ENCODE assay signal across 16 cellular contexts in the genomic region with DNA sequence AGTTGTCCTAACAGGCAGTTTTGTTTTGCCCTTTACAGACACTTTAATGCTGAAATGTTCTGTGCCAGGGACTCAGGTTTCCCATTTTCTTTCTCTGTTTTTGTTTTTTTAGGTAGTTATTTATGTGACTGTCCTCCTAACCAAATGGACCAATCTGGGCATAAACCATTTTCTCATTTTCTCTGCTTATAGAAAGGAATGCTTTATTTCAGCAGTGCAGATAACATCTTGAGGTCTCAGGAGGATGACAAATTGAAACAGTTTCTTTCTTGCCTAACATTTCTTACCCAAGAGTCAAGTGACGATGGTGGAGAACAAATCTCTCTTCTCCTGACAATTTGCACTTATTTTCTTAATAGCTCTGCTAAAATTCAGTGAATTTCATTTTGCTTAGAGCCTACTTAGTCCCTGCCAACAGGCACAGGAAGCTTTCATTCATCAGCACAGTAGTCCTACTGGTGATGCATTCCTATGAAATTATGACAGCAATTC.
DNase-seq lines count a peak whose midpoint lies in the region; ATAC-seq, FAIRE-seq and TF ChIP-seq lines count a peak whose summit lies in the region.
"Had no signal": no experiment of that assay in that cellular context is flagged by ENCODE, and none has a peak within 500 bp of the region (broad histone marks: within the 10 kb centered on the region; RNA-seq: fewer than 3 reads in every experiment).

No MANE protein-coding gene starts in this region.

- H3K79me2 ChIP-seq in K562 (ENCODE audit: control insufficient read depth, insufficient read depth, low read length), result no peaks in the 10 kb centered on the region

- POLR2A ChIA-PET in K562 (lab: Yijun Ruan, JAX), result no interaction called here

- ATAC-seq in heart left ventricle, result peak in 3 of 4 donors; percentile 20 to 49 (median 34)
- no peak for ATAC-seq in K562
- ATAC-seq: WTC11 had no signal

- CTCF ChIA-PET in K562 (lab: Yijun Ruan, JAX; ENCODE audit: low intra/inter-chr PET ratio), result no interaction called here

- no peak for TF ChIP-seq EP300 in K562 (IDR thresholded peaks at IDR 0.05; ENCODE audit: low read length)

- no peaks in the 10 kb centered on the region for H3K9me1 ChIP-seq in K562 (ENCODE audit: control insufficient read depth, insufficient read depth, low read length)

- no peaks in the 10 kb centered on the region for H3K27me3 ChIP-seq in heart left ventricle
- no peaks in the 10 kb centered on the region for H3K27me3 ChIP-seq in right atrium auricular region
- H3K27me3 ChIP-seq in K562 (ENCODE audit: control insufficient read depth in 2 of 2, insufficient read depth in 2 of 2, low read length in 2 of 2), result no peaks in the 10 kb centered on the region

- 63 to 85% (median 72%) methylated on average over 1 of the region's 1 CpG for WGBS in heart left ventricle, 4 donors
- WGBS in K562 (ENCODE audit: insufficient coverage, low coverage, missing lambda C conversion rate), result 18% methylated on average over 1 of the region's 1 CpG

- H3K4me2 ChIP-seq in K562 (ENCODE audit: insufficient read depth, low read length), result no peak overlapping the region

- no peak overlapping the region for H2AFZ ChIP-seq in K562 (ENCODE audit: low read depth, low read length)

- no peak for FAIRE-seq in K562 (lab: Jason Lieb, UNC)
- peak; percentile 61 for FAIRE-seq in urothelium cell line (lab: Jason Lieb, UNC)
- FAIRE-seq: D721Med had no signal

- intact Hi-C loops in heart left ventricle (cut with DNase I), result no loop called here
- intact Hi-C loops in K562 (cut with micrococcal nuclease), result no loop called here
- intact Hi-C loops in posterior vena cava (cut with DNase I), result no loop called here

- H3K4me1 ChIP-seq in heart left ventricle (peaks cover 0 to 44% (median 17%) of the 10 kb centered on the region in 12 donors), right atrium auricular region (no peaks in the 10 kb centered on the region), K562 (replicated peaks in 1 of 2; ENCODE audit: control insufficient read depth in 2 of 2, insufficient read depth in 2 of 2, low read length in 2 of 2) (no peaks in the 10 kb centered on the region)

- H3K9me3 ChIP-seq in heart left ventricle (peaks cover 0 to 4% (median 0%) of the 10 kb centered on the region in 12 donors), right atrium auricular region (no peaks in the 10 kb centered on the region), K562 (replicated peaks; ENCODE audit: control insufficient read depth, insufficient read depth, low read depth, low read length) (no peaks in the 10 kb centered on the region)

- no peak for TF ChIP-seq RAD21 in K562 (CRISPR knock-in tag; conservative IDR thresholded peaks at IDR 0.05 in 1 of 2, IDR thresholded peaks at IDR 0.05 in 1 of 2)

- in situ Hi-C loops in K562 (cut with MboI), result no loop called here

- no peak overlapping the region for H3K9ac ChIP-seq in K562 (ENCODE audit: insufficient read depth in 1 of 2, low read depth in 2 of 2, low read length in 2 of 2)

- BruUV-seq in K562 (replicated peaks; lab: Mats Ljungman, UMichigan), result no TSS peak

- no peak for TF ChIP-seq POLR2A in heart left ventricle (IDR thresholded peaks at IDR 0.05)
- no peak for TF ChIP-seq POLR2A in K562 (conservative IDR thresholded peaks at IDR 0.05)

- H3K4me3 ChIP-seq in heart left ventricle (no peak overlapping the region), right atrium auricular region (no peak overlapping the region), K562 (no peak overlapping the region)
- H3K4me3 ChIP-seq: SK-N-MC had no signal

- DNase-seq in heart left ventricle, result no peak
- DNase-seq in right atrium auricular region (ENCODE audit: low spot score), result no peak
- no peak for DNase-seq in K562 (ENCODE audit: extremely low read depth in 1 of 4, low spot score in 3 of 4)
- DNase-seq in iris pigment epithelial cell (ENCODE audit: low read depth), result peak; percentile 65
- DNase-seq in urothelium cell line (ENCODE audit: low spot score), result no peak
- no peak for DNase-seq in SIG-M5 treated with dmso at 0.1 percent for 504 hours (lab: John Stamatoyannopoulos, UW; ENCODE audit: unreplicated experiment)
- no peak for DNase-seq in posterior vena cava (ENCODE audit: low spot score)
- no peak for DNase-seq in NCI-H1105 (lab: John Stamatoyannopoulos, UW)
- DNase-seq: ACHN; activated naive CD4-positive, alpha-beta T cell treated with anti-CD3 and anti-CD28 coated beads for 36 hours; caudate nucleus; HCEC 1CT; MM.1S had no signal

- H4K20me1 ChIP-seq in K562 (replicated peaks; ENCODE audit: control insufficient read depth, insufficient read depth, low read length), result no peaks in the 10 kb centered on the region

- no peaks in the 10 kb centered on the region for H3K36me3 ChIP-seq in heart left ventricle
- H3K36me3 ChIP-seq in right atrium auricular region, result no peaks in the 10 kb centered on the region
- no peaks in the 10 kb centered on the region for H3K36me3 ChIP-seq in K562 (ENCODE audit: control insufficient read depth, insufficient read depth, low read length)

- H3K27ac ChIP-seq in heart left ventricle (no peak overlapping the region), right atrium auricular region (no peak overlapping the region), K562 (ENCODE audit: extremely low read depth, low read depth, low read length) (no peak overlapping the region)
- H3K27ac ChIP-seq: SK-N-MC had no signal

- TF ChIP-seq CTCF in heart left ventricle (IDR thresholded peaks at IDR 0.05), result no peak
- no peak for TF ChIP-seq CTCF in right atrium auricular region (IDR thresholded peaks at IDR 0.05)
- no peak for TF ChIP-seq CTCF in K562 (IDR thresholded peaks at IDR 0.05 in 2 of 3, conservative IDR thresholded peaks at IDR 0.05 in 1 of 3; ENCODE audit: insufficient read depth in 2 of 3, low read depth in 1 of 3, low read length in 3 of 3)

TF ChIP-seq in K562, 482 proteins besides CTCF, POLR2A, EP300 and RAD21:
- TF ChIP-seq TRIM24 (IDR thresholded peaks at IDR 0.05) (no peak), BRD4 (IDR thresholded peaks at IDR 0.05) (no peak), PHF20 (IDR thresholded peaks at IDR 0.05; ENCODE audit: partially characterized antibody) (no peak), CEBPB (tag; IDR thresholded peaks at IDR 0.05) (0 out of 2 replicates have a peak, but pooled peaks have one; percentile 39), SMARCB1 (IDR thresholded peaks at IDR 0.05; ENCODE audit: insufficient read length, low read depth) (no peak)
TF ChIP-seq in K562: peak in this region for 1.
